15 cellular contexts compared by ENCODE assay signal in genomic region chr2:216589779-216590178, GRCh38. TPM values are rescaled to one million over a fixed set of nuclear protein-coding genes. Genes with fewer than 3 reads are reported as not detected.
DNase-seq lines count a peak whose midpoint lies in the region; ATAC-seq and TF ChIP-seq lines count a peak whose summit lies in the region.
"Had no signal": no experiment of that assay in that cellular context is flagged by ENCODE, and none has a peak within 500 bp of the region (broad histone marks: within the 10 kb centered on the region; RNA-seq: fewer than 3 reads in every experiment).

No MANE protein-coding gene starts in this region.

- H3K27me3 ChIP-seq in GM23248 (replicated peaks; ENCODE audit: insufficient read depth): no peaks in the 10 kb centered on the region
- no peaks in the 10 kb centered on the region for H3K27me3 ChIP-seq in uterus

- H3F3A ChIP-seq in GM23248 (ENCODE audit: insufficient read depth): peaks cover 8% of the 10 kb centered on the region; the same call in 1 of the 2 replicates

- no peaks in the 10 kb centered on the region for H3K79me2 ChIP-seq in GM23248 (ENCODE audit: insufficient read depth)

- H3K36me3 ChIP-seq in GM23248 (ENCODE audit: low read depth) (no peaks in the 10 kb centered on the region), uterus (no peaks in the 10 kb centered on the region)

- H3K9ac ChIP-seq in GM23248: no peak overlapping the region

- DNase-seq in GM23248: peak; percentile 17
- peak; percentile 26 for DNase-seq in left kidney (ENCODE audit: low read depth, low spot score)
- DNase-seq in uterus: no peak
- DNase-seq in GM10266 (ENCODE audit: extremely low spot score): no peak
- DNase-seq: DMS53, KG1, NCI-H1048, NCI-H345, Right ventricle myocardium superior had no signal

- in situ Hi-C loops in GM23248 (cut with MboI): no loop called here

- H3K27ac ChIP-seq in GM23248 (no peak overlapping the region), VCaP (0 out of 2 replicates have a peak overlapping the region, but pooled peaks have one; percentile 11), uterus (peak overlapping the region; percentile 86 to 87)

- intact Hi-C loops in uterus (cut with DNase I; ENCODE audit: low total_unique reads): no loop called here

- no peak for TF ChIP-seq POLR2A in uterus (IDR thresholded peaks at IDR 0.05)

- no peak for ATAC-seq in GM21619 (IDR thresholded peaks at IDR 0.05; ENCODE audit: unreplicated experiment)
- no peak for ATAC-seq in GM18867 (IDR thresholded peaks at IDR 0.05; ENCODE audit: unreplicated experiment)
- ATAC-seq: GM12878, HCT116 had no signal

- 92 to 100% methylated on average over 1 of the region's 1 CpG for WGBS in GM23248 (ENCODE audit: low coverage in 1 of 2, low lambda C conversion rate in 2 of 2, missing lambda C conversion rate in 2 of 2), 2 experiments

- no peaks in the 10 kb centered on the region for H3K9me2 ChIP-seq in GM23248 (ENCODE audit: insufficient read depth)

- H3K4me1 ChIP-seq in GM23248 (ENCODE audit: insufficient read depth) (no peaks in the 10 kb centered on the region; the same call in 1 of the 2 replicates), uterus (peaks cover 0 to 5% of the 10 kb centered on the region in 2 donors)

- no peaks in the 10 kb centered on the region for H4K20me1 ChIP-seq in GM23248 (ENCODE audit: insufficient read depth)

- no peaks in the 10 kb centered on the region for H3K9me3 ChIP-seq in GM23248 (ENCODE audit: low read depth)
- H3K9me3 ChIP-seq in uterus: no peaks in the 10 kb centered on the region

- no peak overlapping the region for H2AFZ ChIP-seq in GM23248

- TF ChIP-seq CTCF in VCaP (conservative IDR thresholded peaks at IDR 0.05) (no peak), uterus (IDR thresholded peaks at IDR 0.05) (no peak), GM10266 (IDR thresholded peaks at IDR 0.05; ENCODE audit: control insufficient read depth, insufficient read depth, low read depth, missing control alignments) (no peak)

- H3K4me3 ChIP-seq in GM23248: no peak overlapping the region
- H3K4me3 ChIP-seq in uterus: no peak overlapping the region
- H3K4me3 ChIP-seq: GM12878 had no signal

- no peak overlapping the region for H3K4me2 ChIP-seq in GM23248 (ENCODE audit: unreplicated experiment)

RNA-seq across cellular contexts. Expression of gene IGFBP2, which starts 43.4 kb away (rescaled TPM):
- total RNA-seq in GM23248 (2014; rRNA removed; shearing (Covaris generic)): 24.0 and 40.1 TPM in 2 replicates
- 5.6 and 12.6 TPM in 2 replicates for polyA plus RNA-seq in GM23248 (2016; fragmentation: Nextera tagmentation; extraction: Ambion mirVana)
- total RNA-seq in uterus: 100 to 1,000 TPM in 2 of 4 donors, 10 to 100 TPM in 2; 59.5 to 398 (median 102) TPM
- polyA plus RNA-seq: CD14-positive monocyte had no signal

Comparison
In these comparisons a context has a peak if more than half of its experiments do, and no peak if none do; other contexts are left out.
1. DNase-seq: peak in GM23248 (single experiment) and left kidney (single experiment); none in uterus (0 of 2) and GM10266 (single experiment).